ENCODE assay signal across 9 cellular contexts in genomic region chrX:139692506-139692849, GRCh38. TPM values are rescaled to one million over a fixed set of nuclear protein-coding genes. Genes with fewer than 3 reads are reported as not detected.
DNase-seq lines count a peak whose midpoint lies in the region; ATAC-seq and TF ChIP-seq lines count a peak whose summit lies in the region.
"Had no signal": no experiment of that assay in that cellular context is flagged by ENCODE, and none has a peak within 500 bp of the region (broad histone marks: within the 10 kb centered on the region; RNA-seq: fewer than 3 reads in every experiment).

No MANE protein-coding gene starts in this region.

- H3K36me3 ChIP-seq in mesodermal cell (ENCODE audit: control insufficient read depth, insufficient read depth, low read length) (no peaks in the 10 kb centered on the region), upper lobe of right lung (no peaks in the 10 kb centered on the region)

- H3K27me3 ChIP-seq in upper lobe of right lung, result no peaks in the 10 kb centered on the region

- H3K4me1 ChIP-seq in mesodermal cell (ENCODE audit: control insufficient read depth, insufficient read depth, low read length, poor library complexity, severe bottlenecking) (no peaks in the 10 kb centered on the region), upper lobe of right lung (no peaks in the 10 kb centered on the region)

- TF ChIP-seq CTCF in coronary artery (IDR thresholded peaks at IDR 0.05) (no peak), upper lobe of right lung (IDR thresholded peaks at IDR 0.05) (no peak)

- H3K27ac ChIP-seq in coronary artery (no peak overlapping the region), mesodermal cell (ENCODE audit: low read depth, low read length, severe bottlenecking) (no peak overlapping the region), upper lobe of right lung (no peak overlapping the region)

- 30 to 36% methylated on average over 7 to 10 of the region's 11 CpGs for WGBS in mesodermal cell (ENCODE audit: insufficient coverage in 2 of 2), 2 experiments

- intact Hi-C loops in Right ventricle myocardium inferior (cut with DNase I) (no loop called here), Right ventricle myocardium superior (cut with DNase I) (no loop called here), upper lobe of right lung (cut with DNase I) (no loop called here)

- H3K9me3 ChIP-seq in mesodermal cell (ENCODE audit: control insufficient read depth, low read length) (no peaks in the 10 kb centered on the region), upper lobe of right lung (no peaks in the 10 kb centered on the region)

- ATAC-seq in Right ventricle myocardium inferior (peak; percentile 13), Right ventricle myocardium superior (ENCODE audit: poor library complexity) (no peak), upper lobe of right lung (no peak)

- no peak for DNase-seq in Right ventricle myocardium inferior (ENCODE audit: missing footprints)
- DNase-seq in Right ventricle myocardium superior, result no peak
- DNase-seq in coronary artery (ENCODE audit: low spot score), result no peak
- DNase-seq in upper lobe of right lung, result no peak
- DNase-seq in effector CD4-positive, alpha-beta T cell, result no peak
- DNase-seq in GF-D8 (lab: John Stamatoyannopoulos, UW), result no peak
- DNase-seq in NCI-H1417 (lab: John Stamatoyannopoulos, UW), result no peak
- DNase-seq: T-helper 1 cell had no signal

- peak overlapping the region; percentile 71 for H3K4me3 ChIP-seq in coronary artery
- H3K4me3 ChIP-seq in mesodermal cell (ENCODE audit: extremely low read depth, insufficient read depth, low read length, poor library complexity, severe bottlenecking), result peak overlapping the region; percentile 22
- peak overlapping the region; percentile 35 for H3K4me3 ChIP-seq in upper lobe of right lung

RNA-seq across cellular contexts. Expression of gene MCF2, which starts 15.5 kb away (rescaled TPM):
- total RNA-seq in Right ventricle myocardium inferior (0.30 TPM), Right ventricle myocardium superior (0.83 TPM), upper lobe of right lung (not detected)
- 0.41 TPM for polyA plus RNA-seq in mesodermal cell (2013, experiment 1 of 2)
- polyA plus RNA-seq in mesodermal cell (2013, experiment 2 of 2), result 0.35 TPM
